Comparison of ENCODE assay signal across 9 cellular contexts in the genomic region with DNA sequence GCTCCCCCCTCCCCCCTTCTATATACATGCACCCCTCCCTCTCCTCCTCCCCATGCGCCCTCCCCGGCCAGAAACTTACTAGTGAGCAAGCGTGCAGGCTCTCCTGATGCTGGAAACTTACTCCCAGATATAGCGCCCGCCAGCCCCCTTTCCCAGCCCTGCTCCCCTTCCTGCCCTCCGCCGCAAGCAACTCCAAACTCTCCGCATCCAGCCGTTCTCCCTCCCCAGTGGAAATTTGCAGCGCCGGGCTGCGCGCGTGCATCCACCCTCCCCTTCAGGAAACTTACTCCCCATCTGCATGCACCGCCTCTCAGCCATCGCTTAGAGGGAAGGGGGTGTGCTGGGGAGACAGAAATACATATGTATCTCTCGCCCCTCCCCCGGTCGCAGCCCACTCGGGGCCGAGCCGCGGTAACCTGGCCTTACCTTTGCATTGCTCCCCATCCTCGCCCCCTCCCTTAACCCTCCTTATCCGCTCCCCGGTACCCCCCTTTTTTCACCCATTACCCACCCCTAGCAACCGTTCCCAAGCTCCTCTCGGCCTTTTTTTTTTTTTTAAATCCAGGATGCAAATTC. TPM values are rescaled to one million over a fixed set of nuclear protein-coding genes. Genes with fewer than 3 reads are reported as not detected.
DNase-seq lines count a peak whose midpoint lies in the region; ATAC-seq, FAIRE-seq and TF ChIP-seq lines count a peak whose summit lies in the region.
"Had no signal": no experiment of that assay in that cellular context is flagged by ENCODE, and none has a peak within 500 bp of the region (broad histone marks: within the 10 kb centered on the region; RNA-seq: fewer than 3 reads in every experiment).

A gene with protein sequence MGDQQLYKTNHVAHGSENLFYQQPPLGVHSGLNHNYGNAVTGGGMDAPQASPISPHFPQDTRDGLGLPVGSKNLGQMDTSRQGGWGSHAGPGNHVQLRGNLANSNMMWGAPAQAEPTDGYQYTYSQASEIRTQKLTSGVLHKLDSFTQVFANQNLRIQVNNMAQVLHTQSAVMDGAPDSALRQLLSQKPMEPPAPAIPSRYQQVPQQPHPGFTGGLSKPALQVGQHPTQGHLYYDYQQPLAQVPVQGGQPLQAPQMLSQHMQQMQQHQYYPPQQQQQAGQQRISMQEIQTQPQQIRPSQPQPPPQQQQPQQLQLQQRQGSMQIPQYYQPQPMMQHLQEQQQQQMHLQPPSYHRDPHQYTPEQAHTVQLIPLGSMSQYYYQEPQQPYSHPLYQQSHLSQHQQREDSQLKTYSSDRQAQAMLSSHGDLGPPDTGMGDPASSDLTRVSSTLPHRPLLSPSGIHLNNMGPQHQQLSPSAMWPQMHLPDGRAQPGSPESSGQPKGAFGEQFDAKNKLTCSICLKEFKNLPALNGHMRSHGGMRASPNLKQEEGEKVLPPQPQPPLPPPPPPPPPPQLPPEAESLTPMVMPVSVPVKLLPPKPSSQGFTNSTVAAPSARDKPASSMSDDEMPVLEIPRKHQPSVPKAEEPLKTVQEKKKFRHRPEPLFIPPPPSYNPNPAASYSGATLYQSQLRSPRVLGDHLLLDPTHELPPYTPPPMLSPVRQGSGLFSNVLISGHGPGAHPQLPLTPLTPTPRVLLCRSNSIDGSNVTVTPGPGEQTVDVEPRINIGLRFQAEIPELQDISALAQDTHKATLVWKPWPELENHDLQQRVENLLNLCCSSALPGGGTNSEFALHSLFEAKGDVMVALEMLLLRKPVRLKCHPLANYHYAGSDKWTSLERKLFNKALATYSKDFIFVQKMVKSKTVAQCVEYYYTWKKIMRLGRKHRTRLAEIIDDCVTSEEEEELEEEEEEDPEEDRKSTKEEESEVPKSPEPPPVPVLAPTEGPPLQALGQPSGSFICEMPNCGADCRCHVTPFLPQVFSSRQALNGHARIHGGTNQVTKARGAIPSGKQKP (N-terminal part only) (minus strand): TSS at position 332 of the 576 bp plus-strand sequence. CDS start 182,336 bp downstream, outside the sequence.

- H3K9ac ChIP-seq in HepG2 (ENCODE audit: insufficient read depth, low read depth, low read length) = no peak within 1 kb of the TSS

- FAIRE-seq in HepG2 (lab: Jason Lieb, UNC) = no peak
- FAIRE-seq: TTC549 had no signal

- H3K27me3 ChIP-seq in HepG2 (ENCODE audit: control insufficient read depth in 1 of 2, insufficient read depth in 2 of 2, low read length in 2 of 2) = peaks cover 8 to 79% of the 10 kb centered on the region in 2 experiments; a peak in 4 of 5 replicates

- in situ Hi-C loops in HepG2 (cut with HindIII; ENCODE audit: extremely low pct_ligation_motif_present, low pct_unique_long_range_greater_than_20kb) = no loop called here

- H3K4me2 ChIP-seq in HepG2 (ENCODE audit: low read depth, low read length) = peak within 1 kb of the TSS; percentile 85

- H3K9me3 Mint-ChIP-seq in activated CD4-positive, alpha-beta T cell treated with anti-CD3 and anti-CD28 coated beads for 36 hours (ENCODE audit: low read depth) = no peaks in the 10 kb centered on the region
- no peaks in the 10 kb centered on the region for H3K9me3 Mint-ChIP-seq in dendritic cell treated with granulocyte-macrophage colony-stimulating factor and Interleukin-4, amounts not matched to agents 40 ng/mL and 50 ng/mL, for 4 days

- 19% methylated on average over 28 of the region's 28 CpGs for WGBS in HepG2 (ENCODE audit: low lambda C conversion rate)

- intact Hi-C loops in activated CD4-positive, alpha-beta T cell treated with anti-CD3 and anti-CD28 coated beads for 36 hours (cut with DNase I, micrococcal nuclease) = loop anchor here (1.0 to 5.0 kb wide), 10 partner anchors 29 to 235 kb away; a partner anchor contains a TSS
- intact Hi-C loops in dendritic cell treated with granulocyte-macrophage colony-stimulating factor and Interleukin-4, amounts not matched to agents 40 ng/mL and 50 ng/mL, for 4 days (cut with micrococcal nuclease) = loop anchor here (2.0 to 5.0 kb wide), 6 partner anchors 44 to 189 kb away; no protein-coding TSS in a partner anchor
- intact Hi-C loops in HepG2 (cut with micrococcal nuclease; ENCODE audit: unreplicated experiment) = no loop called here

- H3K4me1 Mint-ChIP-seq in activated CD4-positive, alpha-beta T cell treated with anti-CD3 and anti-CD28 coated beads for 36 hours = peaks cover 47% of the 10 kb centered on the region
- peaks cover 54% of the 10 kb centered on the region for H3K4me1 Mint-ChIP-seq in dendritic cell treated with granulocyte-macrophage colony-stimulating factor and Interleukin-4, amounts not matched to agents 40 ng/mL and 50 ng/mL, for 4 days (ENCODE audit: low read depth)

- no peaks in the 10 kb centered on the region for H3K36me3 ChIP-seq in HepG2 (replicated peaks in 1 of 2; ENCODE audit: control insufficient read depth in 1 of 2, insufficient read depth in 2 of 2, low read length in 2 of 2)

- no TSS peak for BruUV-seq in HepG2 (replicated peaks; lab: Mats Ljungman, UMichigan)

- no peak for TF ChIP-seq RAD21 in HepG2 (CRISPR knock-in tag; IDR thresholded peaks at IDR 0.05)

- H3K4me3 Mint-ChIP-seq in activated CD4-positive, alpha-beta T cell treated with anti-CD3 and anti-CD28 coated beads for 36 hours = peak within 1 kb of the TSS; percentile 83
- H3K4me3 Mint-ChIP-seq in dendritic cell treated with granulocyte-macrophage colony-stimulating factor and Interleukin-4, amounts not matched to agents 40 ng/mL and 50 ng/mL, for 4 days = peak within 1 kb of the TSS; percentile 96

- peaks cover 16% of the 10 kb centered on the region for H3K36me3 Mint-ChIP-seq in activated CD4-positive, alpha-beta T cell treated with anti-CD3 and anti-CD28 coated beads for 36 hours (ENCODE audit: low read depth)
- peaks cover 30% of the 10 kb centered on the region for H3K36me3 Mint-ChIP-seq in dendritic cell treated with granulocyte-macrophage colony-stimulating factor and Interleukin-4, amounts not matched to agents 40 ng/mL and 50 ng/mL, for 4 days (ENCODE audit: low read depth)

- peaks cover 5% of the 10 kb centered on the region for H3K27me3 Mint-ChIP-seq in activated CD4-positive, alpha-beta T cell treated with anti-CD3 and anti-CD28 coated beads for 36 hours
- H3K27me3 Mint-ChIP-seq in dendritic cell treated with granulocyte-macrophage colony-stimulating factor and Interleukin-4, amounts not matched to agents 40 ng/mL and 50 ng/mL, for 4 days = peaks cover 10% of the 10 kb centered on the region

- H3K4me3 ChIP-seq in HepG2 (replicated peaks in 1 of 3; ENCODE audit: insufficient read depth in 1 of 3, low read depth in 2 of 3, low read length in 3 of 3) = peak within 1 kb of the TSS; percentile 59 to 72 (median 61)

- CTCF ChIA-PET in activated CD4-positive, alpha-beta T cell treated with anti-CD3 and anti-CD28 coated beads for 36 hours (lab: Charles Lee) = interaction anchor here (0.6 to 1.3 kb wide), 3 partner anchors 62 to 218 kb away, joined by 3 to 5 read pairs (median 3); no protein-coding TSS in a partner anchor
- CTCF ChIA-PET in HepG2 (lab: Yijun Ruan, JAX; ENCODE audit: low intra/inter-chr PET ratio, low total read pairs) = no interaction called here

- H2AFZ ChIP-seq in HepG2 (ENCODE audit: low read length) = no peak within 1 kb of the TSS

- ATAC-seq in HG03025 (IDR thresholded peaks at IDR 0.05; ENCODE audit: low FRiP score, unreplicated experiment) (peak; percentile 32), HepG2 (no peak), HG02973 (IDR thresholded peaks at IDR 0.05; ENCODE audit: unreplicated experiment) (no peak)
- ATAC-seq in activated CD4-positive, alpha-beta T cell treated with anti-CD3 and anti-CD28 coated beads for 36 hours = peak; percentile 37

- H4K20me1 ChIP-seq in HepG2 (ENCODE audit: insufficient read depth, low read length) = no peaks in the 10 kb centered on the region

- TF ChIP-seq EP300 in HepG2 (IDR thresholded peaks at IDR 0.05; ENCODE audit: low read depth in 2 of 2, low read length in 2 of 2) (no peak), HepG2 (CRISPR knock-in tag; IDR thresholded peaks at IDR 0.05; ENCODE audit: borderline replicate concordance) (no peak)

- DNase-seq in DMS153 (lab: John Stamatoyannopoulos, UW) = peak; percentile 85
- peak; percentile 63 for DNase-seq in NCI-H446 treated with DMSO at 0.1 percent for 48 hours (lab: John Stamatoyannopoulos, UW)
- peak; percentile 74 for DNase-seq in activated CD4-positive, alpha-beta T cell treated with anti-CD3 and anti-CD28 coated beads for 36 hours
- no peak for DNase-seq in HepG2 (ENCODE audit: low spot score)
- DNase-seq in stimulated activated CD4-positive, alpha-beta T cell treated with anti-CD3 and anti-CD28 coated beads, Interleukin-4, amount 100 ng/mL, for 48 hours (ENCODE audit: low read depth in 2 of 2) = peak; percentile 32 to 51

- no peaks in the 10 kb centered on the region for H3K9me3 ChIP-seq in HepG2 (ENCODE audit: low read length)

- no peak for TF ChIP-seq POLR2A in HepG2 (IDR thresholded peaks at IDR 0.05; ENCODE audit: insufficient read depth in 1 of 2, low read depth in 2 of 2, low read length in 2 of 2)

- H3K79me2 ChIP-seq in HepG2 (ENCODE audit: insufficient read depth, low read length) = no peaks in the 10 kb centered on the region

- POLR2A ChIA-PET in activated CD4-positive, alpha-beta T cell treated with anti-CD3 and anti-CD28 coated beads for 36 hours (lab: Charles Lee) = interaction anchor here (0.6 to 1.2 kb wide), 4 partner anchors 15 to 324 kb away, joined by 3 to 5 read pairs (median 4); no protein-coding TSS in a partner anchor
- POLR2A ChIA-PET in HepG2 (lab: Yijun Ruan, JAX) = no interaction called here

- no peak for TF ChIP-seq CTCF in HepG2 (CRISPR knock-in tag; IDR thresholded peaks at IDR 0.05)

- no peak within 1 kb of the TSS for H3K27ac ChIP-seq in HepG2 (ENCODE audit: extremely low read length, insufficient read depth, low read length)

- H3K27ac Mint-ChIP-seq in activated CD4-positive, alpha-beta T cell treated with anti-CD3 and anti-CD28 coated beads for 36 hours = peak within 1 kb of the TSS; percentile 88
- H3K27ac Mint-ChIP-seq in dendritic cell treated with granulocyte-macrophage colony-stimulating factor and Interleukin-4, amounts not matched to agents 40 ng/mL and 50 ng/mL, for 4 days = peak within 1 kb of the TSS; percentile 88

- H3K4me1 ChIP-seq in HepG2 (ENCODE audit: insufficient read depth, low read length) = peaks cover 11% of the 10 kb centered on the region

RNA-seq across cellular contexts. Expression of the gene that starts here (rescaled TPM):
- 10 to 100 TPM; 12.2 to 14.5 TPM for total RNA-seq in activated CD4-positive, alpha-beta T cell treated with anti-CD3 and anti-CD28 coated beads for 36 hours
- total RNA-seq in HepG2 (2016; rRNA removed; fragmentation: Illumina TruSeq; extraction: Trizol) = 0.02 TPM in 1 of 2 replicates, not detected in the other
- 0.09 TPM in 1 of 2 replicates, not detected in the other for total RNA-seq in HepG2 (2016; cell fraction: cytosol; rRNA removed; fragmentation: Illumina TruSeq; extraction: Trizol; ENCODE audit: low read depth)
- total RNA-seq in HepG2 (2016; cell fraction: insoluble cytoplasmic fraction; rRNA removed; fragmentation: Illumina TruSeq; extraction: Trizol) = not detected in 2 replicates
- total RNA-seq in HepG2 (2016; cell fraction: membrane; rRNA removed; fragmentation: Illumina TruSeq; extraction: Trizol) = 0.03 TPM in 1 of 2 replicates, not detected in the other
- total RNA-seq in HepG2 (2016; cell fraction: nucleus; rRNA removed; fragmentation: Illumina TruSeq; extraction: Trizol) = 0.09 TPM in 1 of 2 replicates, not detected in the other
- 0.03 TPM in 1 of 2 replicates, not detected in the other for polyA plus RNA-seq in HepG2 (2011; rRNA removed)
- 0.01 TPM in 1 of 2 replicates, not detected in the other for polyA plus RNA-seq in HepG2 (2011; cell fraction: cytosol; rRNA removed)
- 0.06 and 0.07 TPM in 2 replicates for polyA plus RNA-seq in HepG2 (2011; cell fraction: nucleus; rRNA removed)
- polyA plus RNA-seq in HepG2 (2012) = 0.05 and 0.07 TPM in 2 replicates
- polyA plus RNA-seq in HepG2 (2016; cell fraction: cytosol; fragmentation: Illumina TruSeq; extraction: Trizol; ENCODE audit: low read depth) = not detected in 2 replicates
- polyA plus RNA-seq in HepG2 (2016; cell fraction: insoluble cytoplasmic fraction; fragmentation: Illumina TruSeq; extraction: Trizol; ENCODE audit: low read depth) = 0.08 TPM in 1 of 2 replicates, not detected in the other
- polyA plus RNA-seq in HepG2 (2016; cell fraction: membrane; fragmentation: Illumina TruSeq; extraction: Trizol; ENCODE audit: low read depth) = not detected in 2 replicates
- 0.08 TPM in 1 of 2 replicates, not detected in the other for polyA plus RNA-seq in HepG2 (2016; cell fraction: nucleus; fragmentation: Illumina TruSeq; extraction: Trizol; ENCODE audit: insufficient read depth, low read depth)
- 0.16 and 3.9 TPM in 2 replicates for polyA minus RNA-seq in HepG2 (2011; rRNA and poly(A)+ RNA removed; ENCODE audit: low replicate concordance)
- polyA minus RNA-seq in HepG2 (2011; cell fraction: cytosol; rRNA and poly(A)+ RNA removed) = not detected in 2 replicates
- 0.12 and 0.13 TPM in 2 replicates for polyA minus RNA-seq in HepG2 (2011; cell fraction: nucleus; rRNA and poly(A)+ RNA removed)

Comparison
In these comparisons a context has a peak if more than half of its experiments do, and no peak if none do; other contexts are left out.
1. RNA of the gene that starts here (total RNA-seq): 12.2 to 14.5 TPM in activated CD4-positive, alpha-beta T cell treated with anti-CD3 and anti-CD28 coated beads for 36 hours; 0.02 to 0.09 TPM in HepG2; every median in the first group is over 10 times any median in the second.
2. ATAC-seq: peak in HG03025 (single experiment) and activated CD4-positive, alpha-beta T cell treated with anti-CD3 and anti-CD28 coated beads for 36 hours (single experiment); none in HepG2 (single experiment) and HG02973 (single experiment).